25 cellular contexts compared by ENCODE assay signal in the genomic region with DNA sequence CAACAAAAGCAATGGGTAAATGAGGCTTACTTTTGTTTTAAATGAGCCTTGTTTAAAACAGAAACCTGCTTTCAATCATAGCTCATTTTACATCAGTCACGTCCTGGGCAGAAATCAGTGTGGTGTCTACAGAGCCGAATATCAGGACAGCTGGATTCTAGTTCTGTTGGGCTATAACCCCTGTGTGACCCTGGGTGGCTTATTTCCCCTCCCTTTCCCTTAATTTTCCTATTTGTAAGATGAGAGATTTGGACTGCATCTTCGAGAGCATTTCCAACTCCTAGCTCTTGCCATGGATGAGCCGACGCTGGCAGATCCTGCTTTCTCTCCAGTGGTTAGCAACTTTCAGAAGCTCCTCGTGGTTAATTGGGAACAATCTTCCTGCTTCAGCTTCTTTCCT.
"Had no signal": no experiment of that assay in that cellular context is flagged by ENCODE, and none has a peak within 500 bp of the region (broad histone marks: within the 10 kb centered on the region; RNA-seq: fewer than 3 reads in every experiment).

No MANE protein-coding gene starts in this region.

- H3K9me3 ChIP-seq: esophagus squamous epithelium, ovary, stomach, tibial artery, upper lobe of right lung had no signal

- H3K27ac Mint-ChIP-seq: activated naive CD4-positive, alpha-beta T cell treated with anti-CD3 and anti-CD28 coated beads, Interleukin-2, amount 50 U/mL, for 72 hours; activated T-cell treated with anti-CD3 and anti-CD28 coated beads, Interleukin-2, amount 50 U/mL, for 72 hours; immature natural killer cell; memory B cell; progenitor cell of endocrine pancreas; stimulated activated naive B cell treated with anti-CD40 and anti-IgM and Interleukin-4, amounts not matched to agents 10 μg/mL and 1 μg/mL and 100 μg/mL, for 72 hours had no signal

- H3K9me3 Mint-ChIP-seq: immature natural killer cell had no signal

- H3K4me3 ChIP-seq: esophagus squamous epithelium, ovary, stomach, tibial artery, upper lobe of right lung had no signal

- H3K27me3 ChIP-seq: esophagus squamous epithelium, ovary, stomach, tibial artery, upper lobe of right lung had no signal

- H3K4me3 Mint-ChIP-seq: activated T-cell treated with anti-CD3 and anti-CD28 coated beads, Interleukin-2, amount 50 U/mL, for 72 hours; central memory CD8-positive, alpha-beta T cell; immature natural killer cell; memory B cell; naive thymus-derived CD4-positive, alpha-beta T cell; stimulated activated naive B cell treated with anti-CD40 and anti-IgM and Interleukin-4, amounts not matched to agents 10 μg/mL and 1 μg/mL and 100 μg/mL, for 72 hours had no signal

- H3K27ac ChIP-seq: epithelial cell of prostate, esophagus squamous epithelium, ovary, stomach, tibial artery, upper lobe of right lung had no signal

- H3K4me1 ChIP-seq: esophagus squamous epithelium, stomach, tibial artery, upper lobe of right lung had no signal

- H3K4me1 Mint-ChIP-seq: central memory CD8-positive, alpha-beta T cell; immature natural killer cell had no signal

- H3K36me3 ChIP-seq: esophagus squamous epithelium, ovary, stomach, tibial artery, upper lobe of right lung had no signal

- H3K27me3 Mint-ChIP-seq: central memory CD8-positive, alpha-beta T cell; memory B cell; progenitor cell of endocrine pancreas; stimulated activated naive B cell treated with anti-CD40 and anti-IgM and Interleukin-4, amounts not matched to agents 10 μg/mL and 1 μg/mL and 100 μg/mL, for 72 hours had no signal

- DNase-seq: activated CD4-positive, alpha-beta T cell treated with anti-CD3 and anti-CD28 coated beads for 4 hours; activated CD4-positive, alpha-beta T cell treated with anti-CD3 and anti-CD28 coated beads, Interleukin-2, amount 50 U/mL, for 4 hours; activated naive CD4-positive, alpha-beta T cell; activated T-cell treated with anti-CD3 and anti-CD28 coated beads for 4 hours; activated T-cell treated with anti-CD3 and anti-CD28 coated beads, Interleukin-2, amount 50 U/mL, for 72 hours; effector CD4-positive, alpha-beta T cell; esophagus squamous epithelium; head of caudate nucleus; hypothalamus; immature natural killer cell; kidney; left colon; midbrain; naive thymus-derived CD4-positive, alpha-beta T cell; ovary; stimulated activated CD4-positive, alpha-beta T cell treated with anti-CD3 and anti-CD28 coated beads, Interleukin-15, amount 100 ng/mL, for 24 hours; stimulated activated naive B cell treated with anti-CD40 and anti-IgM and Interleukin-4, amounts not matched to agents 10 μg/mL and 1 μg/mL and 100 μg/mL, for 72 hours; stomach; tibial artery; upper lobe of right lung had no signal
